1 cellular context compared by ENCODE assay signal in the genomic region with DNA sequence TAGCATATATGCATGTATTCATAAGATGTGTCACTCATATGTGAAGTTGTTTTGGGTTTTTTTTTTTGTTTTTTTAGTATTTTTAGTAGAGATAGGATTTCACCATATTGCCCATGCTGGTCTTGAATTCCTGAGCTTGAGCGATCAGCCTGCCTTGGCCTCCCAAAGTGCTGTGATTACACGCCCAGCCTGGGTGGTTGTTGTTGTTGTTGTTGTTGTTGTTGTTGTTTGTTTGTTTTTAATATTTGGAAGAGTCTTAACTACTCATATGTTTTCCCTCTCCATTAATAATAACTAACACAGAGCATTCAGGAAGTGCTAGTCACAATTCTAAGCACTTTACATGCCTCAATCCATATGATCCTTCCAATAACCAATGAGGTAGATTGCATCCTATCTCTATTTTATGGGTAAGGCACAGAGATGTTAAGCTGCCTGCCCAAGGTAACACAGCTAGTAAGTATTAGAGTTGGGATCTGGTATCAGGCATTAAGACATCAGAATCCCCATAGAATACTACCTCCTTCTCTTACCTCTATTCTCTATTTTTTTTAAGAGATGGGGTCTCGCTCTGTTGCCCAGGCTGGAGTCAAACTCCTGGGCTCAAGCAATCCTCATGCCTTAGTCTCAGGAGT.
TF ChIP-seq lines count a peak whose summit lies in the region.

No MANE protein-coding gene starts in this region.

TF ChIP-seq in HepG2, 621 proteins besides CTCF, POLR2A, EP300 and RAD21:
- TF ChIP-seq FOXP1 (IDR thresholded peaks at IDR 0.05) (peak; percentile 95), FOXP1 (CRISPR knock-in tag; IDR thresholded peaks at IDR 0.05) (no peak), PHB2 (IDR thresholded peaks at IDR 0.05; ENCODE audit: partially characterized antibody) (no peak)
- TF ChIP-seq, protein P1, sequence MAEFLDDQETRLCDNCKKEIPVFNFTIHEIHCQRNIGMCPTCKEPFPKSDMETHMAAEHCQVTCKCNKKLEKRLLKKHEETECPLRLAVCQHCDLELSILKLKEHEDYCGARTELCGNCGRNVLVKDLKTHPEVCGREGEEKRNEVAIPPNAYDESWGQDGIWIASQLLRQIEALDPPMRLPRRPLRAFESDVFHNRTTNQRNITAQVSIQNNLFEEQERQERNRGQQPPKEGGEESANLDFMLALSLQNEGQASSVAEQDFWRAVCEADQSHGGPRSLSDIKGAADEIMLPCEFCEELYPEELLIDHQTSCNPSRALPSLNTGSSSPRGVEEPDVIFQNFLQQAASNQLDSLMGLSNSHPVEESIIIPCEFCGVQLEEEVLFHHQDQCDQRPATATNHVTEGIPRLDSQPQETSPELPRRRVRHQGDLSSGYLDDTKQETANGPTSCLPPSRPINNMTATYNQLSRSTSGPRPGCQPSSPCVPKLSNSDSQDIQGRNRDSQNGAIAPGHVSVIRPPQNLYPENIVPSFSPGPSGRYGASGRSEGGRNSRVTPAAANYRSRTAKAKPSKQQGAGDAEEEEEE (CRISPR knock-in tag; IDR thresholded peaks at IDR 0.05; ENCODE audit: borderline replicate concordance): no peak
